In genomic region chr16:4634768-4635167, GRCh38 we compare ENCODE assay signal across 26 cellular contexts. TPM values are rescaled to one million over a fixed set of nuclear protein-coding genes. Genes with fewer than 3 reads are reported as not detected.
A peak's percentile ranks its signal among the peaks of the same experiment; 100 is the strongest.
DNase-seq lines count a peak whose midpoint lies in the region; ATAC-seq and TF ChIP-seq lines count a peak whose summit lies in the region.
"Had no signal": no experiment of that assay in that cellular context is flagged by ENCODE, and none has a peak within 500 bp of the region (broad histone marks: within the 10 kb centered on the region; RNA-seq: fewer than 3 reads in every experiment).

No MANE protein-coding gene starts in this region.

- no peak overlapping the region for H2AFZ ChIP-seq in trophoblast cell (ENCODE audit: insufficient read depth, low read length, poor library complexity)
- H2AFZ ChIP-seq: PC-9 had no signal

- peaks cover 9% of the 10 kb centered on the region for H3K36me3 Mint-ChIP-seq in endothelial cell (ENCODE audit: low read depth, unreplicated experiment)

- H3K23ac ChIP-seq in trophoblast cell (ENCODE audit: low read length), result no peak overlapping the region

- H3K36me3 ChIP-seq in trophoblast cell (ENCODE audit: control insufficient read depth in 1 of 2, insufficient read depth in 2 of 2, low read length in 2 of 2), result peaks cover 18 to 23% of the 10 kb centered on the region in 2 experiments

- no peak overlapping the region for H3K4me2 ChIP-seq in trophoblast cell (ENCODE audit: low read length)
- H3K4me2 ChIP-seq: PC-9 had no signal

- no peaks in the 10 kb centered on the region for H3K9me3 Mint-ChIP-seq in endothelial cell (ENCODE audit: unreplicated experiment)

- no peak overlapping the region for H3K27ac ChIP-seq in trophoblast cell (ENCODE audit: low read depth, low read length)
- H3K27ac ChIP-seq: 22Rv1, C4-2B, PC-9 had no signal

- H3K14ac ChIP-seq in trophoblast cell (ENCODE audit: low read length), result no peak overlapping the region

- no CpG with 5 or more reads among the region's 12 CpGs for WGBS in trophoblast cell (ENCODE audit: extremely low coverage, insufficient coverage, insufficient read length)

- H3K27ac Mint-ChIP-seq in endothelial cell (ENCODE audit: unreplicated experiment), result no peak overlapping the region
- H3K27ac Mint-ChIP-seq: B cell had no signal

- no peak for ATAC-seq in left colon
- ATAC-seq in HG03025 (IDR thresholded peaks at IDR 0.05; ENCODE audit: low FRiP score, unreplicated experiment), result no peak
- ATAC-seq in left ventricle myocardium superior, result no peak
- ATAC-seq: K562 had no signal

- intact Hi-C loops in left colon (cut with DNase I, micrococcal nuclease), result no loop called here
- intact Hi-C loops in left ventricle myocardium superior (cut with micrococcal nuclease), result no loop called here

- H2BK5ac ChIP-seq in trophoblast cell (ENCODE audit: low read depth, low read length, poor library complexity), result no peak overlapping the region

- DNase-seq in NCI-H2171 treated with DMSO at 0.1 percent for 48 hours (lab: John Stamatoyannopoulos, UW) (peak; percentile 8), NCI-H2171 (lab: John Stamatoyannopoulos, UW) (no peak), endothelial cell (ENCODE audit: low spot score) (no peak), trophoblast cell (no peak), left colon (no peak), left ventricle myocardium superior (no peak)
- DNase-seq: Calu3; DND-41; Kasumi-1; MV-4-11; NCI-H1105; NCI-H1436 treated with DMSO at 0.1 percent for 48 hours; NCI-H1930; NCI-H2107; NCI-H446 treated with DMSO at 0.1 percent for 48 hours; NCI-H526; NCI-H82; NK-92 treated with Interleukin-12 subunit alpha and Interleukin-12 subunit beta, amount 100 ng/mL, for 24 hours; PC-9; RPMI8226; SHP77 had no signal

- H3K18ac ChIP-seq in trophoblast cell (ENCODE audit: low read length), result no peak overlapping the region

- H3K9me3 ChIP-seq in trophoblast cell (ENCODE audit: insufficient read depth, low read depth, low read length), result peaks cover 3% of the 10 kb centered on the region

- H3K4me1 Mint-ChIP-seq in endothelial cell (ENCODE audit: unreplicated experiment), result peaks cover 9% of the 10 kb centered on the region

- H2BK12ac ChIP-seq in trophoblast cell (ENCODE audit: low read length), result no peak overlapping the region

- H3K4me3 Mint-ChIP-seq in endothelial cell (ENCODE audit: unreplicated experiment), result peak overlapping the region; percentile 37
- H3K4me3 Mint-ChIP-seq: B cell had no signal

- H3K27me3 Mint-ChIP-seq in endothelial cell (ENCODE audit: unreplicated experiment), result peaks cover 1% of the 10 kb centered on the region
- H3K27me3 Mint-ChIP-seq: B cell had no signal

- no peak overlapping the region for H4K91ac ChIP-seq in trophoblast cell (ENCODE audit: low read depth, low read length)

- no peak overlapping the region for H3K4me3 ChIP-seq in trophoblast cell (ENCODE audit: low read depth, low read length)
- H3K4me3 ChIP-seq: K562, PC-9 had no signal

- no peak overlapping the region for H3K9ac ChIP-seq in trophoblast cell (ENCODE audit: low read length)

- no peak overlapping the region for H2AK5ac ChIP-seq in trophoblast cell (ENCODE audit: low read length)

- peak overlapping the region; percentile 39 for H3K4ac ChIP-seq in trophoblast cell (ENCODE audit: low read depth, low read length)

- H2BK120ac ChIP-seq in trophoblast cell (ENCODE audit: insufficient read depth, low read length, poor library complexity), result no peak overlapping the region

- peaks cover 1 to 11% of the 10 kb centered on the region in 2 experiments for H3K4me1 ChIP-seq in trophoblast cell (ENCODE audit: control insufficient read depth in 1 of 2, insufficient read depth in 2 of 2, low read length in 2 of 2)

- no peaks in the 10 kb centered on the region for H3K27me3 ChIP-seq in trophoblast cell (ENCODE audit: insufficient read depth, low read length)

- H4K8ac ChIP-seq in trophoblast cell (ENCODE audit: low read depth, low read length), result no peak overlapping the region

- H4K12ac ChIP-seq in trophoblast cell (ENCODE audit: low read depth, low read length), result no peak overlapping the region

- H3K79me1 ChIP-seq in trophoblast cell (ENCODE audit: low read length), result no peaks in the 10 kb centered on the region

- peaks cover 19% of the 10 kb centered on the region for H3K79me2 ChIP-seq in trophoblast cell (ENCODE audit: control insufficient read depth, insufficient read depth, low read length, poor library complexity)

- TF ChIP-seq CTCF in endothelial cell (IDR thresholded peaks at IDR 0.05; ENCODE audit: unreplicated experiment), result no peak

RNA-seq across cellular contexts. Expression of gene MGRN1, which starts 10.1 kb away (rescaled TPM):
- total RNA-seq in endothelial cell (ENCODE audit: unreplicated experiment) (82.5 TPM), left colon (10 to 100 TPM; 71.9 to 84.6 TPM), left ventricle myocardium superior (31.6 TPM)
- 52.1 and 52.4 TPM in 2 replicates for polyA plus RNA-seq in trophoblast cell (2013)

RNA-seq across cellular contexts. Expression of gene UBALD1, which starts 20.1 kb away (rescaled TPM):
- 31.0 TPM for total RNA-seq in endothelial cell (ENCODE audit: unreplicated experiment)
- 52.8 and 57.6 TPM in 2 replicates for polyA plus RNA-seq in trophoblast cell (2013)
- 10 to 100 TPM; 17.1 to 19.6 TPM for total RNA-seq in left colon
- total RNA-seq in left ventricle myocardium superior, result 32.4 TPM

RNA-seq across cellular contexts. Expression of gene NUDT16L1, which starts 58.6 kb away (rescaled TPM):
- total RNA-seq in endothelial cell (ENCODE audit: unreplicated experiment) (43.1 TPM), left colon (10 to 100 TPM; 43.0 to 43.8 TPM), left ventricle myocardium superior (51.7 TPM)
- 21.1 and 21.4 TPM in 2 replicates for polyA plus RNA-seq in trophoblast cell (2013)
